8 cellular contexts compared by ENCODE assay signal in the genomic region with DNA sequence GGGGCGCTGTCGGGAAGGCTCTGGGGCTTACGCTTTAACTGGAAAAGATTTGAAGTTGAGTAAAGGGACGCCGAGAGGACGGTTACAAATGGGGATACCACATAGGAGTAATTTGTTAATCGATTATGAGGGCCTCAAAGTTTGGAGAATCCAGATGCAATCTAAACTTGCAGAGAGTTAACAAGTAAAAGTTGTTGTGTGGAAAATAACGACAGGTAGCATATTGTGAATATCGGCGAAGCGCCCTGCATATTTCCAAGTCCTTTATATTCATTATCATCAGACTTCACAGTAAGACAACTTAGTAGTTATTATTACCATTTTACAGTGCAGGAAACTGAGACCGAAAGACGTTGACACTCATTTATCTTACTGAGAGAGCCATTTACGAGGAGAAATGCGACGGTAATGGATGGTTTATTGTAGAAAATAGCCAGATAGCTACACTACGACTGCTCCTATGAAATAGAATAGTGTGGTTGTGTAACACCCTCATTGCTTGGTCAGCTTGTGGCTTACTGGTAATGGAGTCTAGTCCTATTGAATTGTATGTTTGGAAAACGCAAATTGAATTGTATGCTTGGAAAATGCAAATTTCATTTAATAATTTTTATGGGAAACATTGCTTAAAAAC.
A peak's percentile ranks its signal among the peaks of the same experiment; 100 is the strongest.
DNase-seq lines count a peak whose midpoint lies in the region.

No MANE protein-coding gene starts in this region.

- H3K27me3 Mint-ChIP-seq in dendritic cell treated with granulocyte-macrophage colony-stimulating factor and Interleukin-4, amounts not matched to agents 40 ng/mL and 50 ng/mL, for 4 days: peaks cover 17% of the 10 kb centered on the region

- intact Hi-C loops in dendritic cell treated with granulocyte-macrophage colony-stimulating factor and Interleukin-4, amounts not matched to agents 40 ng/mL and 50 ng/mL, for 4 days (cut with micrococcal nuclease): loop anchor here (2.0 kb wide), 1 partner anchor 107 kb away; a partner anchor contains a TSS

- peaks cover 57% of the 10 kb centered on the region for H3K4me1 Mint-ChIP-seq in dendritic cell treated with granulocyte-macrophage colony-stimulating factor and Interleukin-4, amounts not matched to agents 40 ng/mL and 50 ng/mL, for 4 days (ENCODE audit: low read depth)

- no peaks in the 10 kb centered on the region for H3K9me3 ChIP-seq in muscle layer of duodenum (ENCODE audit: control insufficient read depth in 1 of 2, low read length in 2 of 2)

- H3K4me3 ChIP-seq in muscle layer of duodenum (ENCODE audit: low read depth in 1 of 2, low read length in 2 of 2): peak overlapping the region; percentile 76 to 77

- peak overlapping the region; percentile 89 for H3K27ac Mint-ChIP-seq in dendritic cell treated with granulocyte-macrophage colony-stimulating factor and Interleukin-4, amounts not matched to agents 40 ng/mL and 50 ng/mL, for 4 days

- H3K36me3 Mint-ChIP-seq in dendritic cell treated with granulocyte-macrophage colony-stimulating factor and Interleukin-4, amounts not matched to agents 40 ng/mL and 50 ng/mL, for 4 days (ENCODE audit: low read depth): peaks cover 12% of the 10 kb centered on the region

- H3K4me3 Mint-ChIP-seq in dendritic cell treated with granulocyte-macrophage colony-stimulating factor and Interleukin-4, amounts not matched to agents 40 ng/mL and 50 ng/mL, for 4 days: peak overlapping the region; percentile 85

- H3K36me3 ChIP-seq in muscle layer of duodenum (ENCODE audit: control insufficient read depth in 1 of 2, insufficient read depth in 2 of 2, low read length in 2 of 2): no peaks in the 10 kb centered on the region

- peak; percentile 11 for DNase-seq in DMS79 treated with DMSO at 0.1 percent for 48 hours (lab: John Stamatoyannopoulos, UW)
- DNase-seq in DMS79 (lab: John Stamatoyannopoulos, UW): no peak
- peak; percentile 41 for DNase-seq in NOMO-1 treated with DMSO at 0.1 percent for 48 hours (lab: John Stamatoyannopoulos, UW; ENCODE audit: unreplicated experiment)
- no peak for DNase-seq in DMS153 treated with DMSO at 0.1 percent for 48 hours (lab: John Stamatoyannopoulos, UW; ENCODE audit: unreplicated experiment)
- DNase-seq in OCI-M2 (lab: John Stamatoyannopoulos, UW; ENCODE audit: unreplicated experiment): no peak
- DNase-seq in stimulated activated CD4-positive, alpha-beta T cell treated with anti-CD3 and anti-CD28 coated beads, Interleukin-2, amount 100 ng/mL, for 48 hours: no peak

- peaks cover 4% of the 10 kb centered on the region for H3K27me3 ChIP-seq in muscle layer of duodenum (ENCODE audit: low read depth, low read length)

- H3K9me3 Mint-ChIP-seq in dendritic cell treated with granulocyte-macrophage colony-stimulating factor and Interleukin-4, amounts not matched to agents 40 ng/mL and 50 ng/mL, for 4 days: no peaks in the 10 kb centered on the region

- peak overlapping the region; percentile 89 for H3K27ac ChIP-seq in muscle layer of duodenum (ENCODE audit: low read length)

- peaks cover 4 to 39% of the 10 kb centered on the region in 2 donors for H3K4me1 ChIP-seq in muscle layer of duodenum (ENCODE audit: control insufficient read depth in 1 of 2, insufficient read depth in 2 of 2, low read length in 2 of 2)

Comparison
In these comparisons a context has a peak if more than half of its experiments do, and no peak if none do; other contexts are left out.
1. DNase-seq: peak in DMS79 treated with DMSO at 0.1 percent for 48 hours (single experiment) and NOMO-1 treated with DMSO at 0.1 percent for 48 hours (single experiment); none in DMS79 (single experiment), DMS153 treated with DMSO at 0.1 percent for 48 hours (single experiment), OCI-M2 (single experiment) and stimulated activated CD4-positive, alpha-beta T cell treated with anti-CD3 and anti-CD28 coated beads, Interleukin-2, amount 100 ng/mL, for 48 hours (0 of 2).